1 cellular context compared by ENCODE assay signal in the genomic region with DNA sequence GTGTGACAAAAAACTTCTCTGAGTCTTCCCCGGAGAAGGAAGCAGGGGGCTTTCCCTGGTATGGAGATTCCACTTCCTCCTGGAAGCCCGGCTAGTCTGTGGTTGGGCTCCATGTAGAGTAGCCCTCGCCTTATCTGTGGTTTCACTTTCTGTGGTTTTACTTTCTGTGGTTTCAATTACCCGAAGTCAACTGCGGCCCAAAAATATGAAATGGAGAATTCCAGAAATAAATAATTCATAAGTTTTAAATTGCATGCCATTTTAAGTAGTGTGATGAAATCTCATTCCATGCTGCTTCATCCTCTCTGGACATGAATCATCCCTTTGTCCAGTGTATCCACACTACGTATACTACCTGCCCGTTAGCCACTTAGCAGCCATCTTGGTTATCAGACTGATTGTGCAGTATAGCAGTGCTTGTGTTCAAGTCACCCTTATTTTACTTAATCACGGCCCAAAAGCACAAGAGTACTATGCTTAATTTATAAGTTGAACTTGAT.
TF ChIP-seq lines count a peak whose summit lies in the region.

No MANE protein-coding gene starts in this region.

TF ChIP-seq in K562, 482 proteins besides CTCF, POLR2A, EP300 and RAD21 (continued from another document and continues in another):
- no peak for TF ChIP-seq ZBTB49 (CRISPR knock-in tag; IDR thresholded peaks at IDR 0.05; ENCODE audit: borderline replicate concordance)
- no peak for TF ChIP-seq HNRNPLL (IDR thresholded peaks at IDR 0.05; ENCODE audit: low read depth, low read length, poor library complexity, severe bottlenecking)
- TF ChIP-seq BRF1 (IDR thresholded peaks at IDR 0.05; ENCODE audit: borderline replicate concordance, extremely low read depth, insufficient read length) = no peak
- TF ChIP-seq, protein P1, sequence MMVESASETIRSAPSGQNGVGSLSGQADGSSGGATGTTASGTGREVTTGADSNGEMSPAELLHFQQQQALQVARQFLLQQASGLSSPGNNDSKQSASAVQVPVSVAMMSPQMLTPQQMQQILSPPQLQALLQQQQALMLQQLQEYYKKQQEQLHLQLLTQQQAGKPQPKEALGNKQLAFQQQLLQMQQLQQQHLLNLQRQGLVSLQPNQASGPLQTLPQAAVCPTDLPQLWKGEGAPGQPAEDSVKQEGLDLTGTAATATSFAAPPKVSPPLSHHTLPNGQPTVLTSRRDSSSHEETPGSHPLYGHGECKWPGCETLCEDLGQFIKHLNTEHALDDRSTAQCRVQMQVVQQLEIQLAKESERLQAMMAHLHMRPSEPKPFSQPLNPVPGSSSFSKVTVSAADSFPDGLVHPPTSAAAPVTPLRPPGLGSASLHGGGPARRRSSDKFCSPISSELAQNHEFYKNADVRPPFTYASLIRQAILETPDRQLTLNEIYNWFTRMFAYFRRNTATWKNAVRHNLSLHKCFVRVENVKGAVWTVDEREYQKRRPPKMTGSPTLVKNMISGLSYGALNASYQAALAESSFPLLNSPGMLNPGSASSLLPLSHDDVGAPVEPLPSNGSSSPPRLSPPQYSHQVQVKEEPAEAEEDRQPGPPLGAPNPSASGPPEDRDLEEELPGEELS (CRISPR knock-in tag; IDR thresholded peaks at IDR 0.05; ENCODE audit: borderline replicate concordance) = no peak
- TF ChIP-seq, protein P2, sequence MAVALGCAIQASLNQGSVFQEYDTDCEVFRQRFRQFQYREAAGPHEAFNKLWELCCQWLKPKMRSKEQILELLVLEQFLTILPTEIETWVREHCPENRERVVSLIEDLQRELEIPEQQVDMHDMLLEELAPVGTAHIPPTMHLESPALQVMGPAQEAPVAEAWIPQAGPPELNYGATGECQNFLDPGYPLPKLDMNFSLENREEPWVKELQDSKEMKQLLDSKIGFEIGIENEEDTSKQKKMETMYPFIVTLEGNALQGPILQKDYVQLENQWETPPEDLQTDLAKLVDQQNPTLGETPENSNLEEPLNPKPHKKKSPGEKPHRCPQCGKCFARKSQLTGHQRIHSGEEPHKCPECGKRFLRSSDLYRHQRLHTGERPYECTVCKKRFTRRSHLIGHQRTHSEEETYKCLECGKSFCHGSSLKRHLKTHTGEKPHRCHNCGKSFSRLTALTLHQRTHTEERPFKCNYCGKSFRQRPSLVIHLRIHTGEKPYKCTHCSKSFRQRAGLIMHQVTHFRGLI (CRISPR knock-in tag; IDR thresholded peaks at IDR 0.05) = peak; percentile 59
- no peak for TF ChIP-seq ZC3H11A (IDR thresholded peaks at IDR 0.05; ENCODE audit: low read depth, low read length)
- no peak for TF ChIP-seq KAT2B (IDR thresholded peaks at IDR 0.05; ENCODE audit: low read depth, low read length)
- peak; percentile 42; the same call in 1 of the 2 replicates for TF ChIP-seq TEAD4 (IDR thresholded peaks at IDR 0.05; ENCODE audit: low read length)
- TF ChIP-seq TEAD4 (CRISPR knock-in tag; IDR thresholded peaks at IDR 0.05; ENCODE audit: borderline replicate concordance) = no peak
- TF ChIP-seq, protein P3, sequence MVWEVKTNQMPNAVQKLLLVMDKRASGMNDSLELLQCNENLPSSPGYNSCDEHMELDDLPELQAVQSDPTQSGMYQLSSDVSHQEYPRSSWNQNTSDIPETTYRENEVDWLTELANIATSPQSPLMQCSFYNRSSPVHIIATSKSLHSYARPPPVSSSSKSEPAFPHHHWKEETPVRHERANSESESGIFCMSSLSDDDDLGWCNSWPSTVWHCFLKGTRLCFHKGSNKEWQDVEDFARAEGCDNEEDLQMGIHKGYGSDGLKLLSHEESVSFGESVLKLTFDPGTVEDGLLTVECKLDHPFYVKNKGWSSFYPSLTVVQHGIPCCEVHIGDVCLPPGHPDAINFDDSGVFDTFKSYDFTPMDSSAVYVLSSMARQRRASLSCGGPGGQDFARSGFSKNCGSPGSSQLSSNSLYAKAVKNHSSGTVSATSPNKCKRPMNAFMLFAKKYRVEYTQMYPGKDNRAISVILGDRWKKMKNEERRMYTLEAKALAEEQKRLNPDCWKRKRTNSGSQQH (CRISPR knock-in tag; IDR thresholded peaks at IDR 0.05) = no peak
- TF ChIP-seq ESRRA (IDR thresholded peaks at IDR 0.05; ENCODE audit: borderline replicate concordance, low read depth) = peak; percentile 97; the same call in 1 of the 2 replicates
- TF ChIP-seq, protein P4, sequence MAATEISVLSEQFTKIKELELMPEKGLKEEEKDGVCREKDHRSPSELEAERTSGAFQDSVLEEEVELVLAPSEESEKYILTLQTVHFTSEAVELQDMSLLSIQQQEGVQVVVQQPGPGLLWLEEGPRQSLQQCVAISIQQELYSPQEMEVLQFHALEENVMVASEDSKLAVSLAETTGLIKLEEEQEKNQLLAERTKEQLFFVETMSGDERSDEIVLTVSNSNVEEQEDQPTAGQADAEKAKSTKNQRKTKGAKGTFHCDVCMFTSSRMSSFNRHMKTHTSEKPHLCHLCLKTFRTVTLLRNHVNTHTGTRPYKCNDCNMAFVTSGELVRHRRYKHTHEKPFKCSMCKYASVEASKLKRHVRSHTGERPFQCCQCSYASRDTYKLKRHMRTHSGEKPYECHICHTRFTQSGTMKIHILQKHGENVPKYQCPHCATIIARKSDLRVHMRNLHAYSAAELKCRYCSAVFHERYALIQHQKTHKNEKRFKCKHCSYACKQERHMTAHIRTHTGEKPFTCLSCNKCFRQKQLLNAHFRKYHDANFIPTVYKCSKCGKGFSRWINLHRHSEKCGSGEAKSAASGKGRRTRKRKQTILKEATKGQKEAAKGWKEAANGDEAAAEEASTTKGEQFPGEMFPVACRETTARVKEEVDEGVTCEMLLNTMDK (IDR thresholded peaks at IDR 0.05; ENCODE audit: borderline replicate concordance, insufficient read depth, low read depth, low read length, poor library complexity, severe bottlenecking) = no peak
- no peak for TF ChIP-seq EP400 (IDR thresholded peaks at IDR 0.05)
- no peak for TF ChIP-seq SRF (CRISPR knock-in tag; IDR thresholded peaks at IDR 0.05)
- TF ChIP-seq MCM7 (IDR thresholded peaks at IDR 0.05) = no peak
- TF ChIP-seq ETS1 (conservative IDR thresholded peaks at IDR 0.05; ENCODE audit: control insufficient read depth, low read depth, low read length) = no peak
- TF ChIP-seq ZNF232 (CRISPR knock-in tag; IDR thresholded peaks at IDR 0.05) = no peak
- no peak for TF ChIP-seq ZNF146 (CRISPR knock-in tag; IDR thresholded peaks at IDR 0.05; ENCODE audit: unreplicated experiment)
- TF ChIP-seq CTBP1 (IDR thresholded peaks at IDR 0.05; ENCODE audit: borderline replicate concordance) = no peak
- TF ChIP-seq RFX1 (IDR thresholded peaks at IDR 0.05) = no peak
- no peak for TF ChIP-seq ZNF280A (IDR thresholded peaks at IDR 0.05; ENCODE audit: low read depth, partially characterized antibody)
- TF ChIP-seq MCM3 (IDR thresholded peaks at IDR 0.05) = no peak
- no peak for TF ChIP-seq NFRKB (IDR thresholded peaks at IDR 0.05; ENCODE audit: low read depth)
- no peak for TF ChIP-seq ZNF133 (CRISPR knock-in tag; IDR thresholded peaks at IDR 0.05)
- no peak for TF ChIP-seq BCOR (IDR thresholded peaks at IDR 0.05)
- TF ChIP-seq SMARCB1 (IDR thresholded peaks at IDR 0.05; ENCODE audit: insufficient read length, low read depth) = no peak
- TF ChIP-seq HDAC3 (IDR thresholded peaks at IDR 0.05; ENCODE audit: borderline replicate concordance, partially characterized antibody) = no peak
- TF ChIP-seq, protein P5, sequence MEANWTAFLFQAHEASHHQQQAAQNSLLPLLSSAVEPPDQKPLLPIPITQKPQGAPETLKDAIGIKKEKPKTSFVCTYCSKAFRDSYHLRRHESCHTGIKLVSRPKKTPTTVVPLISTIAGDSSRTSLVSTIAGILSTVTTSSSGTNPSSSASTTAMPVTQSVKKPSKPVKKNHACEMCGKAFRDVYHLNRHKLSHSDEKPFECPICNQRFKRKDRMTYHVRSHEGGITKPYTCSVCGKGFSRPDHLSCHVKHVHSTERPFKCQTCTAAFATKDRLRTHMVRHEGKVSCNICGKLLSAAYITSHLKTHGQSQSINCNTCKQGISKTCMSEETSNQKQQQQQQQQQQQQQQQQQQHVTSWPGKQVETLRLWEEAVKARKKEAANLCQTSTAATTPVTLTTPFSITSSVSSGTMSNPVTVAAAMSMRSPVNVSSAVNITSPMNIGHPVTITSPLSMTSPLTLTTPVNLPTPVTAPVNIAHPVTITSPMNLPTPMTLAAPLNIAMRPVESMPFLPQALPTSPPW (CRISPR knock-in tag; IDR thresholded peaks at IDR 0.05) = peak; percentile 50; the same call in 1 of the 2 replicates
- TF ChIP-seq ZNF445 (CRISPR knock-in tag; IDR thresholded peaks at IDR 0.05; ENCODE audit: low read depth) = peak; percentile 68; the same call in 1 of the 2 replicates
- no peak for TF ChIP-seq E2F8 (IDR thresholded peaks at IDR 0.05; ENCODE audit: low read depth, partially characterized antibody)
- TF ChIP-seq TFAP4 (CRISPR knock-in tag; IDR thresholded peaks at IDR 0.05; ENCODE audit: borderline replicate concordance) = no peak
- TF ChIP-seq ZNF740 (CRISPR knock-in tag; IDR thresholded peaks at IDR 0.05) = no peak
- TF ChIP-seq ZNF740 (tag; IDR thresholded peaks at IDR 0.05) = peak in 1 of 2 experiments; percentile 84; a peak in 1 of 4 replicates
- no peak for TF ChIP-seq NR4A1 (CRISPR knock-in tag; IDR thresholded peaks at IDR 0.05)
- peak; percentile 85 for TF ChIP-seq NR4A1 (tag; IDR thresholded peaks at IDR 0.05)
- TF ChIP-seq ZNF75A (CRISPR knock-in tag; IDR thresholded peaks at IDR 0.05) = peak; percentile 77; the same call in 1 of the 2 replicates
- no peak for TF ChIP-seq ZNF431 (CRISPR knock-in tag; IDR thresholded peaks at IDR 0.05)
- no peak for TF ChIP-seq ZSCAN29 (IDR thresholded peaks at IDR 0.05)
- TF ChIP-seq ZNF408 (CRISPR knock-in tag; IDR thresholded peaks at IDR 0.05; ENCODE audit: low read depth) = no peak
- no peak for TF ChIP-seq SRSF3 (IDR thresholded peaks at IDR 0.05; ENCODE audit: insufficient read depth, low read length)
- TF ChIP-seq ZNF707 (CRISPR knock-in tag; conservative IDR thresholded peaks at IDR 0.05) = no peak
- no peak for TF ChIP-seq HMGN3 (IDR thresholded peaks at IDR 0.05; ENCODE audit: borderline replicate concordance, extremely low read depth, insufficient read length, low read depth, low read length)
- no peak for TF ChIP-seq HNRNPUL1 (IDR thresholded peaks at IDR 0.05; ENCODE audit: low read length)
